In genomic region chr17:75033346-75034235, GRCh38 we compare ENCODE assay signal across 8 cellular contexts. TPM values are rescaled to one million over a fixed set of nuclear protein-coding genes. Genes with fewer than 3 reads are reported as not detected.
A peak's percentile ranks its signal among the peaks of the same experiment; 100 is the strongest.
DNase-seq lines count a peak whose midpoint lies in the region; ATAC-seq lines count a peak whose summit lies in the region.

No MANE protein-coding gene starts in this region.

- peaks cover 49% of the 10 kb centered on the region for H3K4me1 Mint-ChIP-seq in activated CD4-positive, alpha-beta T cell treated with anti-CD3 and anti-CD28 coated beads, Interleukin-2, amount 10 ng/mL, durations not matched to agents 24 days and 14 days

- DNase-seq in NK-92 treated with Interleukin-12 subunit alpha and Interleukin-12 subunit beta, amount 100 ng/mL, for 24 hours (lab: John Stamatoyannopoulos, UW), result peak; percentile 71
- DNase-seq in NK-92 (lab: John Stamatoyannopoulos, UW; ENCODE audit: unreplicated experiment), result no peak
- DNase-seq in NCI-H510A treated with DMSO at 0.1 percent for 48 hours (lab: John Stamatoyannopoulos, UW), result peak; percentile 89
- peak; percentile 95 for DNase-seq in activated CD4-positive, alpha-beta T cell treated with anti-CD3 and anti-CD28 coated beads, Interleukin-2, amount 10 ng/mL, durations not matched to agents 24 days and 14 days
- DNase-seq in kidney tubule cell (ENCODE audit: low spot score), result peak; percentile 95
- peak; percentile 69 to 88 for DNase-seq in stimulated activated CD4-positive, alpha-beta T cell treated with anti-CD3 and anti-CD28 coated beads, Interleukin-15, amount 100 ng/mL, for 1 hour (ENCODE audit: low read depth in 1 of 2, low spot score in 1 of 2)

- peak overlapping the region; percentile 98 for H3K4me3 Mint-ChIP-seq in activated CD4-positive, alpha-beta T cell treated with anti-CD3 and anti-CD28 coated beads, Interleukin-2, amount 10 ng/mL, durations not matched to agents 24 days and 14 days

- intact Hi-C loops in activated CD4-positive, alpha-beta T cell treated with anti-CD3 and anti-CD28 coated beads, Interleukin-2, amount 10 ng/mL, durations not matched to agents 24 days and 14 days (cut with micrococcal nuclease), result loop anchor here (1.0 to 5.0 kb wide), 4 partner anchors 21 to 149 kb away; partner anchors contain the start of genes CDR2L, MRPL58 and SUMO2

- ATAC-seq in HG03432 (IDR thresholded peaks at IDR 0.05; ENCODE audit: unreplicated experiment), result peak; percentile 51

- no peaks in the 10 kb centered on the region for H3K9me3 Mint-ChIP-seq in activated CD4-positive, alpha-beta T cell treated with anti-CD3 and anti-CD28 coated beads, Interleukin-2, amount 10 ng/mL, durations not matched to agents 24 days and 14 days

- peak overlapping the region; percentile 97 for H3K27ac Mint-ChIP-seq in activated CD4-positive, alpha-beta T cell treated with anti-CD3 and anti-CD28 coated beads, Interleukin-2, amount 10 ng/mL, durations not matched to agents 24 days and 14 days

- H3K27ac ChIP-seq in cingulate gyrus (ENCODE audit: low read depth, low read length), result peak overlapping the region; percentile 98

- H3K27me3 Mint-ChIP-seq in activated CD4-positive, alpha-beta T cell treated with anti-CD3 and anti-CD28 coated beads, Interleukin-2, amount 10 ng/mL, durations not matched to agents 24 days and 14 days, result peaks cover 8% of the 10 kb centered on the region

- H3K36me3 Mint-ChIP-seq in activated CD4-positive, alpha-beta T cell treated with anti-CD3 and anti-CD28 coated beads, Interleukin-2, amount 10 ng/mL, durations not matched to agents 24 days and 14 days (ENCODE audit: low read depth), result peaks cover 3% of the 10 kb centered on the region

RNA-seq across cellular contexts. Expression of gene ATP5PD, which starts 13.2 kb away (rescaled TPM):
- 158 and 161 TPM in 2 replicates for total RNA-seq in activated CD4-positive, alpha-beta T cell treated with anti-CD3 and anti-CD28 coated beads, Interleukin-2, amount 10 ng/mL, durations not matched to agents 24 days and 14 days

RNA-seq across cellular contexts. Expression of gene KCTD2, which starts 13.4 kb away (rescaled TPM):
- total RNA-seq in activated CD4-positive, alpha-beta T cell treated with anti-CD3 and anti-CD28 coated beads, Interleukin-2, amount 10 ng/mL, durations not matched to agents 24 days and 14 days, result 18.7 and 19.0 TPM in 2 replicates

RNA-seq across cellular contexts. Expression of gene MRPL58, which starts 21.1 kb away (rescaled TPM):
- 73.3 and 74.3 TPM in 2 replicates for total RNA-seq in activated CD4-positive, alpha-beta T cell treated with anti-CD3 and anti-CD28 coated beads, Interleukin-2, amount 10 ng/mL, durations not matched to agents 24 days and 14 days

RNA-seq across cellular contexts. Expression of gene CDR2L, which starts 46.2 kb away (rescaled TPM):
- 1.4 and 1.8 TPM in 2 replicates for total RNA-seq in activated CD4-positive, alpha-beta T cell treated with anti-CD3 and anti-CD28 coated beads, Interleukin-2, amount 10 ng/mL, durations not matched to agents 24 days and 14 days

RNA-seq across cellular contexts. Expression of gene SLC16A5, which starts 54.2 kb away (rescaled TPM):
- total RNA-seq in activated CD4-positive, alpha-beta T cell treated with anti-CD3 and anti-CD28 coated beads, Interleukin-2, amount 10 ng/mL, durations not matched to agents 24 days and 14 days, result 6.8 and 7.2 TPM in 2 replicates
